Comparison of ENCODE assay signal across 28 cellular contexts in genomic region chr3:130801473-130801872, GRCh38.
"Had no signal": no experiment of that assay in that cellular context is flagged by ENCODE, and none has a peak within 500 bp of the region (broad histone marks: within the 10 kb centered on the region; RNA-seq: fewer than 3 reads in every experiment).

No MANE protein-coding gene starts in this region.

- H3K4me3 ChIP-seq: adrenal gland, body of pancreas, coronary artery, esophagus muscularis mucosa, heart right ventricle had no signal

- ATAC-seq: activated CD8-positive, alpha-beta memory T cell treated with anti-CD3 and anti-CD28 coated beads, Interleukin-2, amount 10 ng/mL, durations not matched to agents 7 days and 5 days; activated CD8-positive, alpha-beta T cell treated with anti-CD3 and anti-CD28 coated beads, Interleukin-2, amount 10 ng/mL, durations not matched to agents 7 days and 5 days; activated naive CD8-positive, alpha-beta T cell treated with anti-CD3 and anti-CD28 coated beads, Interleukin-2, amount 50 U/mL, for 24 hours; body of pancreas; effector memory CD8-positive, alpha-beta T cell; heart right ventricle; WTC11 had no signal

- H3K27ac ChIP-seq: adrenal gland, body of pancreas, coronary artery, esophagus muscularis mucosa, heart right ventricle had no signal

- H3K36me3 ChIP-seq: adrenal gland, esophagus muscularis mucosa, heart right ventricle had no signal

- H3K27me3 ChIP-seq: adrenal gland, body of pancreas, esophagus muscularis mucosa, heart right ventricle had no signal

- H3K4me1 ChIP-seq: adrenal gland, body of pancreas, esophagus muscularis mucosa, heart right ventricle had no signal

- H3K9me3 ChIP-seq: adrenal gland, body of pancreas had no signal

- DNase-seq: activated CD4-positive, alpha-beta memory T cell treated with anti-CD3 and anti-CD28 coated beads for 36 hours; activated CD4-positive, alpha-beta T cell treated with anti-CD3 and anti-CD28 coated beads for 1 hour; activated CD4-positive, alpha-beta T cell treated with anti-CD3 and anti-CD28 coated beads for 4 hours; activated CD4-positive, alpha-beta T cell treated with anti-CD3 and anti-CD28 coated beads, Interleukin-2, amount 10 ng/mL, durations not matched to agents 7 days and 5 days; activated CD8-positive, alpha-beta memory T cell treated with anti-CD3 and anti-CD28 coated beads, Interleukin-2, amount 10 ng/mL, durations not matched to agents 7 days and 5 days; activated CD8-positive, alpha-beta memory T cell treated with anti-CD3 and anti-CD28 coated beads, Interleukin-2, amount 50 U/mL, for 4 hours; activated CD8-positive, alpha-beta T cell treated with anti-CD3 and anti-CD28 coated beads, Interleukin-2, amount 10 ng/mL, durations not matched to agents 7 days and 5 days; activated effector memory CD4-positive, alpha-beta T cell treated with anti-CD3 and anti-CD28 coated beads, Interleukin-2, amount 50 U/mL, for 16 hours; activated naive CD4-positive, alpha-beta T cell treated with anti-CD3 and anti-CD28 coated beads for 36 hours; activated naive CD8-positive, alpha-beta T cell treated with anti-CD3 and anti-CD28 coated beads for 36 hours; activated naive CD8-positive, alpha-beta T cell treated with anti-CD3 and anti-CD28 coated beads, Interleukin-2, amount 50 U/mL, for 24 hours; activated T-cell treated with anti-CD3 and anti-CD28 coated beads, Interleukin-2, amount 50 U/mL, for 1 hour; activated T-cell treated with anti-CD3 and anti-CD28 coated beads, Interleukin-2, amount 50 U/mL, for 48 hours; adrenal gland; amygdala; aorta; body of pancreas; caudate nucleus; dermis blood vessel endothelial cell; effector CD4-positive, alpha-beta T cell; effector memory CD8-positive, alpha-beta T cell; erythroblast; foreskin melanocyte; heart right ventricle; T-helper 2 cell had no signal
